ENCODE assay signal across 1 cellular context in the genomic region with DNA sequence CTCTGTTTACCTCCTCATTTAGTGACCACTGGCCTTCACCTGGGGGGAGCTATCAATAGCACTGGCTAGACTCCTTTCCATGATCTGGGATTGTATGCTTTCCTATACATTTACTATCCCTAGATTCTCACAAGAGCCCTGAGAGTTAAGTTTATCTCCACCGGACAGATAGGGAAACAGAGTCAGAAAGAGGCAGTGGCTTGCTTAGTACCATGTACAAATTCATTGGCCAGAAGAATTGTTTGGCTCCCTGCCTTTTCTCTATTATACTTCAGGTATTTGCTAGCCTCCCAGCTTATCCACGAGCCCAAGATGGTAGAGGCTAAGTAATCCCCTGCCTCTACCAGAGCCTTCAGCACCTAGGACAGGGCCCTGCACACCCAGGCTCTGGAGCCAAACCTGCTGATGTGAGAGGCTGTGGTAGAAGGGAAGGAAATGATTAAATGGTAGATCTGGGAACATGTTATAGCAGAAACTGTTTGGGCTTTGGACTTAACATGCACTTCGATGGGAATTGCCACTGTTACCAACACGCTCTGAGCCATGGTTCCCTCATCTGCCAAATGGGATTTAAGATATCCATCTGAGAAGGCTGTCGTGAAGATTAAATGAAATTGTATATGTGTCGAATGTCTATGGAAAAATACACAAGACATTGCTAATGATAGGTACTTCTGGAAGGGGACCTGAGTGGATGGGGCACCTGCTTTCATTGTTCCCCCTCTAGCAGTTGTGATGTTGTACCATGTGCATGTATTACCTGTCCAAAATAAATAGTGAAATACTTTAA.
TF ChIP-seq lines count a peak whose summit lies in the region.

No MANE protein-coding gene starts in this region.

TF ChIP-seq in HepG2, 621 proteins besides CTCF, POLR2A, EP300 and RAD21 (continued from another document and continues in another):
- TF ChIP-seq HMGXB3 (CRISPR knock-in tag; IDR thresholded peaks at IDR 0.05; ENCODE audit: borderline replicate concordance) = 0 out of 2 replicates have a peak, but pooled peaks have one; percentile 50
- TF ChIP-seq TCF7 (IDR thresholded peaks at IDR 0.05; ENCODE audit: low read depth) = no peak
- 0 out of 2 replicates have a peak, but pooled peaks have one; percentile 28 for TF ChIP-seq E2F1 (CRISPR knock-in tag; IDR thresholded peaks at IDR 0.05)
- TF ChIP-seq SAP130 (CRISPR knock-in tag; IDR thresholded peaks at IDR 0.05; ENCODE audit: low read depth) = peak; percentile 52
- TF ChIP-seq ZNF484 (CRISPR knock-in tag; IDR thresholded peaks at IDR 0.05; ENCODE audit: borderline replicate concordance, low read depth) = no peak
- TF ChIP-seq HOXA5 (CRISPR knock-in tag; IDR thresholded peaks at IDR 0.05) = peak; percentile 67; the same call in 1 of the 2 replicates
- 0 out of 2 replicates have a peak, but pooled peaks have one; percentile 35 for TF ChIP-seq SMAD3 (CRISPR knock-in tag; IDR thresholded peaks at IDR 0.05)
- TF ChIP-seq MEIS2 (CRISPR knock-in tag; IDR thresholded peaks at IDR 0.05) = 0 out of 2 replicates have a peak, but pooled peaks have one; percentile 49
- TF ChIP-seq ZFP90 (CRISPR knock-in tag; IDR thresholded peaks at IDR 0.05; ENCODE audit: borderline replicate concordance) = 0 out of 2 replicates have a peak, but pooled peaks have one; percentile 56
- 0 out of 2 replicates have a peak, but pooled peaks have one; percentile 45 for TF ChIP-seq RARA (CRISPR knock-in tag; IDR thresholded peaks at IDR 0.05)
- peak; percentile 55; the same call in 1 of the 2 replicates for TF ChIP-seq MIXL1 (CRISPR knock-in tag; IDR thresholded peaks at IDR 0.05)
- no peak for TF ChIP-seq PRPF4 (IDR thresholded peaks at IDR 0.05; ENCODE audit: low read depth, low read length, poor library complexity, severe bottlenecking)
- peak; percentile 81; the same call in 1 of the 2 replicates for TF ChIP-seq BORCS8-MEF2B (CRISPR knock-in tag; IDR thresholded peaks at IDR 0.05)
- TF ChIP-seq, protein P1, sequence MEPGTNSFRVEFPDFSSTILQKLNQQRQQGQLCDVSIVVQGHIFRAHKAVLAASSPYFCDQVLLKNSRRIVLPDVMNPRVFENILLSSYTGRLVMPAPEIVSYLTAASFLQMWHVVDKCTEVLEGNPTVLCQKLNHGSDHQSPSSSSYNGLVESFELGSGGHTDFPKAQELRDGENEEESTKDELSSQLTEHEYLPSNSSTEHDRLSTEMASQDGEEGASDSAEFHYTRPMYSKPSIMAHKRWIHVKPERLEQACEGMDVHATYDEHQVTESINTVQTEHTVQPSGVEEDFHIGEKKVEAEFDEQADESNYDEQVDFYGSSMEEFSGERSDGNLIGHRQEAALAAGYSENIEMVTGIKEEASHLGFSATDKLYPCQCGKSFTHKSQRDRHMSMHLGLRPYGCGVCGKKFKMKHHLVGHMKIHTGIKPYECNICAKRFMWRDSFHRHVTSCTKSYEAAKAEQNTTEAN (CRISPR knock-in tag; conservative IDR thresholded peaks at IDR 0.05) = peak; percentile 75; the same call in 1 of the 2 replicates
- TF ChIP-seq, protein P2, sequence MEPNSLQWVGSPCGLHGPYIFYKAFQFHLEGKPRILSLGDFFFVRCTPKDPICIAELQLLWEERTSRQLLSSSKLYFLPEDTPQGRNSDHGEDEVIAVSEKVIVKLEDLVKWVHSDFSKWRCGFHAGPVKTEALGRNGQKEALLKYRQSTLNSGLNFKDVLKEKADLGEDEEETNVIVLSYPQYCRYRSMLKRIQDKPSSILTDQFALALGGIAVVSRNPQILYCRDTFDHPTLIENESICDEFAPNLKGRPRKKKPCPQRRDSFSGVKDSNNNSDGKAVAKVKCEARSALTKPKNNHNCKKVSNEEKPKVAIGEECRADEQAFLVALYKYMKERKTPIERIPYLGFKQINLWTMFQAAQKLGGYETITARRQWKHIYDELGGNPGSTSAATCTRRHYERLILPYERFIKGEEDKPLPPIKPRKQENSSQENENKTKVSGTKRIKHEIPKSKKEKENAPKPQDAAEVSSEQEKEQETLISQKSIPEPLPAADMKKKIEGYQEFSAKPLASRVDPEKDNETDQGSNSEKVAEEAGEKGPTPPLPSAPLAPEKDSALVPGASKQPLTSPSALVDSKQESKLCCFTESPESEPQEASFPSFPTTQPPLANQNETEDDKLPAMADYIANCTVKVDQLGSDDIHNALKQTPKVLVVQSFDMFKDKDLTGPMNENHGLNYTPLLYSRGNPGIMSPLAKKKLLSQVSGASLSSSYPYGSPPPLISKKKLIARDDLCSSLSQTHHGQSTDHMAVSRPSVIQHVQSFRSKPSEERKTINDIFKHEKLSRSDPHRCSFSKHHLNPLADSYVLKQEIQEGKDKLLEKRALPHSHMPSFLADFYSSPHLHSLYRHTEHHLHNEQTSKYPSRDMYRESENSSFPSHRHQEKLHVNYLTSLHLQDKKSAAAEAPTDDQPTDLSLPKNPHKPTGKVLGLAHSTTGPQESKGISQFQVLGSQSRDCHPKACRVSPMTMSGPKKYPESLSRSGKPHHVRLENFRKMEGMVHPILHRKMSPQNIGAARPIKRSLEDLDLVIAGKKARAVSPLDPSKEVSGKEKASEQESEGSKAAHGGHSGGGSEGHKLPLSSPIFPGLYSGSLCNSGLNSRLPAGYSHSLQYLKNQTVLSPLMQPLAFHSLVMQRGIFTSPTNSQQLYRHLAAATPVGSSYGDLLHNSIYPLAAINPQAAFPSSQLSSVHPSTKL (CRISPR knock-in tag; IDR thresholded peaks at IDR 0.05) = peak; percentile 21; the same call in 1 of the 2 replicates
- no peak for TF ChIP-seq ZNF569 (CRISPR knock-in tag; IDR thresholded peaks at IDR 0.05; ENCODE audit: borderline replicate concordance)
- TF ChIP-seq NFE2 (CRISPR knock-in tag; IDR thresholded peaks at IDR 0.05) = no peak
- TF ChIP-seq, protein P3, sequence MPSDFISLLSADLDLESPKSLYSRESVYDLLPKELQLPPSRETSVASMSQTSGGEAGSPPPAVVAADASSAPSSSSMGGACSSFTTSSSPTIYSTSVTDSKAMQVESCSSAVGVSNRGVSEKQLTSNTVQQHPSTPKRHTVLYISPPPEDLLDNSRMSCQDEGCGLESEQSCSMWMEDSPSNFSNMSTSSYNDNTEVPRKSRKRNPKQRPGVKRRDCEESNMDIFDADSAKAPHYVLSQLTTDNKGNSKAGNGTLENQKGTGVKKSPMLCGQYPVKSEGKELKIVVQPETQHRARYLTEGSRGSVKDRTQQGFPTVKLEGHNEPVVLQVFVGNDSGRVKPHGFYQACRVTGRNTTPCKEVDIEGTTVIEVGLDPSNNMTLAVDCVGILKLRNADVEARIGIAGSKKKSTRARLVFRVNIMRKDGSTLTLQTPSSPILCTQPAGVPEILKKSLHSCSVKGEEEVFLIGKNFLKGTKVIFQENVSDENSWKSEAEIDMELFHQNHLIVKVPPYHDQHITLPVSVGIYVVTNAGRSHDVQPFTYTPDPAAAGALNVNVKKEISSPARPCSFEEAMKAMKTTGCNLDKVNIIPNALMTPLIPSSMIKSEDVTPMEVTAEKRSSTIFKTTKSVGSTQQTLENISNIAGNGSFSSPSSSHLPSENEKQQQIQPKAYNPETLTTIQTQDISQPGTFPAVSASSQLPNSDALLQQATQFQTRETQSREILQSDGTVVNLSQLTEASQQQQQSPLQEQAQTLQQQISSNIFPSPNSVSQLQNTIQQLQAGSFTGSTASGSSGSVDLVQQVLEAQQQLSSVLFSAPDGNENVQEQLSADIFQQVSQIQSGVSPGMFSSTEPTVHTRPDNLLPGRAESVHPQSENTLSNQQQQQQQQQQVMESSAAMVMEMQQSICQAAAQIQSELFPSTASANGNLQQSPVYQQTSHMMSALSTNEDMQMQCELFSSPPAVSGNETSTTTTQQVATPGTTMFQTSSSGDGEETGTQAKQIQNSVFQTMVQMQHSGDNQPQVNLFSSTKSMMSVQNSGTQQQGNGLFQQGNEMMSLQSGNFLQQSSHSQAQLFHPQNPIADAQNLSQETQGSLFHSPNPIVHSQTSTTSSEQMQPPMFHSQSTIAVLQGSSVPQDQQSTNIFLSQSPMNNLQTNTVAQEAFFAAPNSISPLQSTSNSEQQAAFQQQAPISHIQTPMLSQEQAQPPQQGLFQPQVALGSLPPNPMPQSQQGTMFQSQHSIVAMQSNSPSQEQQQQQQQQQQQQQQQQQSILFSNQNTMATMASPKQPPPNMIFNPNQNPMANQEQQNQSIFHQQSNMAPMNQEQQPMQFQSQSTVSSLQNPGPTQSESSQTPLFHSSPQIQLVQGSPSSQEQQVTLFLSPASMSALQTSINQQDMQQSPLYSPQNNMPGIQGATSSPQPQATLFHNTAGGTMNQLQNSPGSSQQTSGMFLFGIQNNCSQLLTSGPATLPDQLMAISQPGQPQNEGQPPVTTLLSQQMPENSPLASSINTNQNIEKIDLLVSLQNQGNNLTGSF (CRISPR knock-in tag; IDR thresholded peaks at IDR 0.05) = 0 out of 2 replicates have a peak, but pooled peaks have one; percentile 62
- 0 out of 2 replicates have a peak, but pooled peaks have one; percentile 23 for TF ChIP-seq ZNF574 (CRISPR knock-in tag; IDR thresholded peaks at IDR 0.05)
- TF ChIP-seq POLR2AphosphoS5 (IDR thresholded peaks at IDR 0.05; ENCODE audit: low read depth, low read length) = no peak
- TF ChIP-seq, protein P4, sequence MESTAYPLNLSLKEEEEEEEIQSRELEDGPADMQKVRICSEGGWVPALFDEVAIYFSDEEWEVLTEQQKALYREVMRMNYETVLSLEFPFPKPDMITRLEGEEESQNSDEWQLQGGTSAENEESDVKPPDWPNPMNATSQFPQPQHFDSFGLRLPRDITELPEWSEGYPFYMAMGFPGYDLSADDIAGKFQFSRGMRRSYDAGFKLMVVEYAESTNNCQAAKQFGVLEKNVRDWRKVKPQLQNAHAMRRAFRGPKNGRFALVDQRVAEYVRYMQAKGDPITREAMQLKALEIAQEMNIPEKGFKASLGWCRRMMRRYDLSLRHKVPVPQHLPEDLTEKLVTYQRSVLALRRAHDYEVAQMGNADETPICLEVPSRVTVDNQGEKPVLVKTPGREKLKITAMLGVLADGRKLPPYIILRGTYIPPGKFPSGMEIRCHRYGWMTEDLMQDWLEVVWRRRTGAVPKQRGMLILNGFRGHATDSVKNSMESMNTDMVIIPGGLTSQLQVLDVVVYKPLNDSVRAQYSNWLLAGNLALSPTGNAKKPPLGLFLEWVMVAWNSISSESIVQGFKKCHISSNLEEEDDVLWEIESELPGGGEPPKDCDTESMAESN (CRISPR knock-in tag; conservative IDR thresholded peaks at IDR 0.05) = 0 out of 2 replicates have a peak, but pooled peaks have one; percentile 45
- peak; percentile 68; the same call in 1 of the 2 replicates for TF ChIP-seq ZNF232 (CRISPR knock-in tag; IDR thresholded peaks at IDR 0.05; ENCODE audit: borderline replicate concordance)
- 0 out of 2 replicates have a peak, but pooled peaks have one; percentile 57 for TF ChIP-seq ZBTB44 (CRISPR knock-in tag; IDR thresholded peaks at IDR 0.05)
